26 cellular contexts compared by ENCODE assay signal in the genomic region with DNA sequence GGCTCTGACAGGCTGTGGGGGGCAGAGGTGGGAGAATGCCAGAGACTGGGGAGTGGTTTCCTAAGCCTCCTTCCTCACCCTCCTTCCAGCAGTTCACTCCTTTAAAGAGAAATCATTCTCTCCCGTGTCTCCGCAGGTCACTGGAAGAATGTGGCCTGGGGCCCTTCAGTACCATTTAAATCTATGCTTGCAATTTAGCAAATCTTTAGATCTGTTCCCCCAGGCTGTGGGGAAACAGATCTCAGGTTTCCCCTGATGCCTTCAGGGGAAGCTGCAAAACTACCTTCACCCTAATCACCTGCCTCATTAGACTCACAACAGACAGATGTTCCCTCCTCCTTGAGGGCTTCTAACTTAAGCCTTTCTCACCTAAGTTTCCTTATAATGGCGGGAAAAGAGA. TPM values are rescaled to one million over a fixed set of nuclear protein-coding genes. Genes with fewer than 3 reads are reported as not detected.
A peak's percentile ranks its signal among the peaks of the same experiment; 100 is the strongest.
DNase-seq lines count a peak whose midpoint lies in the region; ATAC-seq and TF ChIP-seq lines count a peak whose summit lies in the region.
"Had no signal": no experiment of that assay in that cellular context is flagged by ENCODE, and none has a peak within 500 bp of the region (broad histone marks: within the 10 kb centered on the region; RNA-seq: fewer than 3 reads in every experiment).

No MANE protein-coding gene starts in this region.

- WGBS in H9 (ENCODE audit: extremely low coverage, insufficient read length, low lambda C conversion rate) = no CpG with 5 or more reads among the region's 3 CpGs

- peak overlapping the region in 1 of 3 experiments; percentile 86; a peak in 3 of 7 replicates for H3K27ac Mint-ChIP-seq in H9
- H3K27ac Mint-ChIP-seq: B cell; CD8-positive, alpha-beta T cell; T-helper 1 cell treated with Interleukin-12 subunit alpha and Interleukin-12 subunit beta and Interleukin-4 antibody, amounts not matched to agents 30 μg/mL and 1 μg/mL, for 36 hours had no signal

- H3K56ac ChIP-seq in H9 (ENCODE audit: insufficient read length, low read depth, low read length) = no peak overlapping the region

- H4K5ac ChIP-seq in H9 (ENCODE audit: insufficient read length, low read depth, low read length) = no peak overlapping the region

- H3K18ac ChIP-seq in H9 (ENCODE audit: insufficient read length, low read depth, low read length) = no peak overlapping the region

- no peak overlapping the region for H2BK120ac ChIP-seq in H9 (ENCODE audit: low read depth, low read length, poor library complexity, severe bottlenecking)

- H2BK5ac ChIP-seq in H9 (ENCODE audit: insufficient read length, low read length) = no peak overlapping the region

- H4K8ac ChIP-seq in H9 (replicated peaks; ENCODE audit: insufficient read length, low read depth, low read length) = no peak overlapping the region

- no peak overlapping the region for H3K4me2 ChIP-seq in H9 (ENCODE audit: insufficient read depth, insufficient read length, low read length)
- H3K4me2 ChIP-seq: KMS-11, SK-N-SH had no signal

- H3K23ac ChIP-seq in H9 (ENCODE audit: insufficient read length, low read depth, low read length) = no peak overlapping the region

- no peaks in the 10 kb centered on the region for H3K9me3 ChIP-seq in H9 (ENCODE audit: control insufficient read depth, low read depth, low read length)
- H3K9me3 ChIP-seq: Caco-2, SK-N-SH had no signal

- H2AK5ac ChIP-seq in H9 (ENCODE audit: insufficient read length, low read length) = no peak overlapping the region

- H3K36me3 Mint-ChIP-seq in H9 (ENCODE audit: insufficient read depth in 1 of 3, low read depth in 3 of 3) = no peaks in the 10 kb centered on the region; a peak in 1 of 7 replicates
- H3K36me3 Mint-ChIP-seq: CD8-positive, alpha-beta T cell had no signal

- no peaks in the 10 kb centered on the region for H3K79me2 ChIP-seq in H9 (ENCODE audit: insufficient read depth, low read length)

- no peak overlapping the region for H3T11ph ChIP-seq in H9 (ENCODE audit: low read length)

- no peak overlapping the region for H3K9ac ChIP-seq in H9 (ENCODE audit: extremely low read depth, insufficient read length, low read length)
- H3K9ac ChIP-seq: GM23248, KMS-11, SK-N-SH had no signal

- TF ChIP-seq CTCF in H9 (conservative IDR thresholded peaks at IDR 0.05) = no peak

- no peak overlapping the region for H3K27ac ChIP-seq in H9 (ENCODE audit: insufficient read length, low read depth, low read length)
- H3K27ac ChIP-seq: C4-2B, GM23248, KMS-11 had no signal

- H2BK12ac ChIP-seq in H9 (ENCODE audit: insufficient read length, low read depth, low read length) = no peak overlapping the region

- ATAC-seq in GM18909 (IDR thresholded peaks at IDR 0.05; ENCODE audit: poor library complexity, unreplicated experiment) = no peak
- ATAC-seq: CD8-positive, alpha-beta T cell; PC-3 had no signal

- H3K79me1 ChIP-seq in H9 (ENCODE audit: insufficient read depth, low read depth, low read length, poor library complexity, severe bottlenecking) = no peaks in the 10 kb centered on the region

- H3K27me3 ChIP-seq in H9 (ENCODE audit: insufficient read depth, low read length) = no peaks in the 10 kb centered on the region

- DNase-seq in H9 = peak; percentile 36
- peak; percentile 12 for DNase-seq in NCI-H2171 (lab: John Stamatoyannopoulos, UW)
- DNase-seq in islet precursor cell = peak; percentile 71
- peak; percentile 9 for DNase-seq in renal cortical epithelial cell (ENCODE audit: low read depth)
- no peak for DNase-seq in activated T-cell treated with anti-CD3 and anti-CD28 coated beads for 4 hours
- no peak for DNase-seq in cerebellar nuclear complex (lab: John Stamatoyannopoulos, UW)
- DNase-seq: Caco-2; CD8-positive, alpha-beta T cell; GF-D8; GM23248; HCEC 1CT; IMR-90; MM.1S; NCI-H1092 treated with DMSO at 0.1 percent for 48 hours; NCI-H1694; NCI-H2029 treated with DMSO at 0.1 percent for 48 hours; NCI-H774; PC-3; SK-N-SH; SW 1271 had no signal

- no peak overlapping the region for H2BK20ac ChIP-seq in H9 (ENCODE audit: low read depth, low read length, poor library complexity, severe bottlenecking)

- H3K27me3 Mint-ChIP-seq in H9 (ENCODE audit: low read depth) = no peaks in the 10 kb centered on the region; the same call in none of the 2 replicates
- H3K27me3 Mint-ChIP-seq: B cell had no signal

- no peaks in the 10 kb centered on the region for H3K9me3 Mint-ChIP-seq in H9
- H3K9me3 Mint-ChIP-seq: CD8-positive, alpha-beta T cell; T-helper 1 cell treated with Interleukin-12 subunit alpha and Interleukin-12 subunit beta and Interleukin-4 antibody, amounts not matched to agents 30 μg/mL and 1 μg/mL, for 36 hours had no signal

- H2AFZ ChIP-seq in H9 (ENCODE audit: low read length) = no peak overlapping the region
- H2AFZ ChIP-seq: GM23248 had no signal

- H4K91ac ChIP-seq in H9 (ENCODE audit: insufficient read length, low read depth, low read length) = no peak overlapping the region

- H3K23me2 ChIP-seq in H9 (ENCODE audit: insufficient read length, low read depth, low read length, poor library complexity, severe bottlenecking) = no peaks in the 10 kb centered on the region

- H3K4me1 ChIP-seq in H9 (ENCODE audit: insufficient read depth, low read length) = no peaks in the 10 kb centered on the region; the same call in 1 of the 2 replicates
- H3K4me1 ChIP-seq: Caco-2 had no signal

- no peak overlapping the region for H3K4ac ChIP-seq in H9 (ENCODE audit: low read depth, low read length)

- no peak overlapping the region for H3K4me3 Mint-ChIP-seq in H9
- H3K4me3 Mint-ChIP-seq: B cell; CD8-positive, alpha-beta T cell; T-helper 1 cell treated with Interleukin-12 subunit alpha and Interleukin-12 subunit beta and Interleukin-4 antibody, amounts not matched to agents 30 μg/mL and 1 μg/mL, for 36 hours had no signal

- H3K14ac ChIP-seq in H9 (ENCODE audit: insufficient read depth, low read length) = no peak overlapping the region

- H2BK15ac ChIP-seq in H9 (ENCODE audit: low read depth, low read length) = no peak overlapping the region

- H4K20me1 ChIP-seq in H9 (ENCODE audit: control insufficient read depth, insufficient read depth, insufficient read length) = no peaks in the 10 kb centered on the region

- H3K4me1 Mint-ChIP-seq in H9 = peaks cover 16 to 22% of the 10 kb centered on the region in 2 experiments
- H3K4me1 Mint-ChIP-seq: B cell had no signal

RNA-seq across cellular contexts. Expression of gene KIRREL3, which starts 55.3 kb away (rescaled TPM):
- total RNA-seq in H9 (2021) (0.09 and 0.17 TPM in 2 replicates), renal cortical epithelial cell (0.10 and 7.6 TPM in 2 replicates)
- total RNA-seq: A673; B cell; Caco-2; CD8-positive, alpha-beta T cell had no signal

Comparison
In these comparisons a context has a peak if more than half of its experiments do, and no peak if none do; other contexts are left out.
1. DNase-seq: peak in H9 (single experiment), NCI-H2171 (single experiment), islet precursor cell (single experiment) and renal cortical epithelial cell (single experiment); none in activated T-cell treated with anti-CD3 and anti-CD28 coated beads for 4 hours (single experiment) and cerebellar nuclear complex (0 of 2).